Comparison of ENCODE assay signal across 23 cellular contexts in genomic region chr17:81575836-81576235, GRCh38. TPM values are rescaled to one million over a fixed set of nuclear protein-coding genes. Genes with fewer than 3 reads are reported as not detected.
DNase-seq lines count a peak whose midpoint lies in the region; ATAC-seq, FAIRE-seq and TF ChIP-seq lines count a peak whose summit lies in the region.
"Had no signal": no experiment of that assay in that cellular context is flagged by ENCODE, and none has a peak within 500 bp of the region (broad histone marks: within the 10 kb centered on the region; RNA-seq: fewer than 3 reads in every experiment).

No MANE protein-coding gene starts in this region.

- no peak overlapping the region for H2AFZ ChIP-seq in HepG2 (ENCODE audit: low read length)

- TF ChIP-seq POLR2A in HepG2 (IDR thresholded peaks at IDR 0.05; ENCODE audit: insufficient read depth in 1 of 2, low read depth in 2 of 2, low read length in 2 of 2): no peak
- no peak for TF ChIP-seq POLR2A in spleen (IDR thresholded peaks at IDR 0.05)

- no peaks in the 10 kb centered on the region for H3K27me3 Mint-ChIP-seq in Calu3 (ENCODE audit: unreplicated experiment)
- H3K27me3 Mint-ChIP-seq: central memory CD8-positive, alpha-beta T cell; naive thymus-derived CD8-positive, alpha-beta T cell; T-cell had no signal

- no peak for TF ChIP-seq CTCF in 22Rv1 (IDR thresholded peaks at IDR 0.05)
- no peak for TF ChIP-seq CTCF in Calu3 (IDR thresholded peaks at IDR 0.05; ENCODE audit: unreplicated experiment)
- TF ChIP-seq CTCF in HepG2 (CRISPR knock-in tag; IDR thresholded peaks at IDR 0.05): no peak
- TF ChIP-seq CTCF in upper lobe of right lung (IDR thresholded peaks at IDR 0.05): no peak
- no peak for TF ChIP-seq CTCF in spleen (IDR thresholded peaks at IDR 0.05 in 8 of 11, conservative IDR thresholded peaks at IDR 0.05 in 3 of 11)

- H4K20me1 ChIP-seq in HepG2 (ENCODE audit: insufficient read depth, low read length): no peaks in the 10 kb centered on the region; the same call in 1 of the 2 replicates

- H3K79me2 ChIP-seq in HepG2 (ENCODE audit: insufficient read depth, low read length): peaks cover 14% of the 10 kb centered on the region

- TF ChIP-seq RAD21 in HepG2 (CRISPR knock-in tag; IDR thresholded peaks at IDR 0.05): no peak

- peaks cover 39% of the 10 kb centered on the region for H3K4me1 Mint-ChIP-seq in Calu3 (ENCODE audit: low read depth, unreplicated experiment)

- H3K9ac ChIP-seq in HepG2 (ENCODE audit: insufficient read depth, low read depth, low read length): peak overlapping the region; percentile 63
- H3K9ac ChIP-seq: BLaER1 treated with 17β-estradiol and CSF1 and Interleukin-3, amounts not matched to agents 10 nM and 100 nM had no signal

- H3K36me3 Mint-ChIP-seq in Calu3 (ENCODE audit: insufficient read depth, unreplicated experiment): peaks cover 69% of the 10 kb centered on the region

- TF ChIP-seq EP300 in HepG2 (IDR thresholded peaks at IDR 0.05; ENCODE audit: low read depth in 2 of 2, low read length in 2 of 2): no peak
- TF ChIP-seq EP300 in HepG2 (CRISPR knock-in tag; IDR thresholded peaks at IDR 0.05; ENCODE audit: borderline replicate concordance): no peak

- H3K27me3 ChIP-seq in SJSA1 (replicated peaks) (no peaks in the 10 kb centered on the region), HepG2 (ENCODE audit: control insufficient read depth in 1 of 2, insufficient read depth in 2 of 2, low read length in 2 of 2) (no peaks in the 10 kb centered on the region), upper lobe of right lung (no peaks in the 10 kb centered on the region), spleen (replicated peaks in 1 of 7) (no peaks in the 10 kb centered on the region)
- H3K27me3 ChIP-seq: BLaER1 treated with 17β-estradiol and CSF1 and Interleukin-3, amounts not matched to agents 10 nM and 100 nM; upper lobe of left lung had no signal

- CTCF ChIA-PET in Calu3 (lab: Charles Lee) (no interaction called here), HepG2 (lab: Yijun Ruan, JAX; ENCODE audit: low intra/inter-chr PET ratio, low total read pairs) (no interaction called here)

- peak overlapping the region; percentile 57 for H3K27ac ChIP-seq in 22Rv1
- peak overlapping the region; percentile 24; the same call in 1 of the 2 replicates for H3K27ac ChIP-seq in SJSA1
- H3K27ac ChIP-seq in HepG2 (ENCODE audit: extremely low read length, insufficient read depth, low read length): peak overlapping the region; percentile 77
- no peak overlapping the region for H3K27ac ChIP-seq in upper lobe of right lung
- no peak overlapping the region for H3K27ac ChIP-seq in spleen
- H3K27ac ChIP-seq: BLaER1 treated with 17β-estradiol and CSF1 and Interleukin-3, amounts not matched to agents 10 nM and 100 nM; upper lobe of left lung had no signal

- H3K4me1 ChIP-seq in SJSA1 (replicated peaks) (peaks cover 58% of the 10 kb centered on the region), HepG2 (ENCODE audit: insufficient read depth, low read length) (peaks cover 34% of the 10 kb centered on the region), upper lobe of right lung (no peaks in the 10 kb centered on the region), spleen (peaks cover 0 to 46% (median 14%) of the 10 kb centered on the region in 6 donors)
- H3K4me1 ChIP-seq: BLaER1 treated with 17β-estradiol and CSF1 and Interleukin-3, amounts not matched to agents 10 nM and 100 nM had no signal

- H3K9me3 ChIP-seq in SJSA1 (replicated peaks) (no peaks in the 10 kb centered on the region), HepG2 (ENCODE audit: low read length) (no peaks in the 10 kb centered on the region), upper lobe of right lung (no peaks in the 10 kb centered on the region), spleen (no peaks in the 10 kb centered on the region)
- H3K9me3 ChIP-seq: BLaER1 treated with 17β-estradiol and CSF1 and Interleukin-3, amounts not matched to agents 10 nM and 100 nM; upper lobe of left lung had no signal

- peak overlapping the region; percentile 89 for H3K27ac Mint-ChIP-seq in Calu3 (ENCODE audit: unreplicated experiment)
- H3K27ac Mint-ChIP-seq: T-cell had no signal

- FAIRE-seq in HepG2 (lab: Jason Lieb, UNC): peak; percentile 74
- FAIRE-seq: HTR-8/SVneo had no signal

- peak overlapping the region; percentile 71 for H3K4me2 ChIP-seq in HepG2 (ENCODE audit: low read depth, low read length)
- H3K4me2 ChIP-seq: BLaER1 treated with 17β-estradiol and CSF1 and Interleukin-3, amounts not matched to agents 10 nM and 100 nM had no signal

- peak overlapping the region; percentile 58 for H3K4me3 Mint-ChIP-seq in Calu3 (ENCODE audit: low read depth, unreplicated experiment)
- H3K4me3 Mint-ChIP-seq: central memory CD8-positive, alpha-beta T cell; naive thymus-derived CD8-positive, alpha-beta T cell; T-cell had no signal

- in situ Hi-C loops in HepG2 (cut with HindIII; ENCODE audit: extremely low pct_ligation_motif_present, low pct_unique_long_range_greater_than_20kb): no loop called here

- no peaks in the 10 kb centered on the region for H3K9me3 Mint-ChIP-seq in Calu3 (ENCODE audit: low read depth, unreplicated experiment)
- H3K9me3 Mint-ChIP-seq: central memory CD8-positive, alpha-beta T cell; naive thymus-derived CD8-positive, alpha-beta T cell; T-cell had no signal

- ATAC-seq in HepG2: no peak
- ATAC-seq in upper lobe of right lung: no peak
- ATAC-seq in GM21619 (IDR thresholded peaks at IDR 0.05; ENCODE audit: unreplicated experiment): no peak
- ATAC-seq: naive thymus-derived CD8-positive, alpha-beta T cell; T-cell had no signal

- no peak overlapping the region for H3K4me3 ChIP-seq in SJSA1
- peak overlapping the region in 1 of 3 experiments; percentile 56; a peak in 1 of 6 replicates for H3K4me3 ChIP-seq in HepG2 (replicated peaks in 1 of 3; ENCODE audit: insufficient read depth in 1 of 3, low read depth in 2 of 3, low read length in 3 of 3)
- H3K4me3 ChIP-seq in upper lobe of right lung: no peak overlapping the region
- no peak overlapping the region for H3K4me3 ChIP-seq in spleen
- H3K4me3 ChIP-seq: BLaER1 treated with 17β-estradiol and CSF1 and Interleukin-3, amounts not matched to agents 10 nM and 100 nM; upper lobe of left lung had no signal

- DNase-seq in Calu3 (no peak), SJSA1 (ENCODE audit: low read depth in 1 of 2, low spot score in 2 of 2) (no peak), HepG2 (ENCODE audit: low spot score) (peak; percentile 59), upper lobe of right lung (no peak), NCI-H748 treated with DMSO at 0.1 percent for 48 hours (lab: John Stamatoyannopoulos, UW) (no peak), spleen (no peak)
- DNase-seq: activated CD4-positive, CD25-positive, alpha-beta regulatory T cell; activated naive CD4-positive, alpha-beta T cell treated with anti-CD3 and anti-CD28 coated beads, Interleukin-2, amount 50 U/mL, for 16 hours; anterior cingulate cortex; Karpas-422; midbrain; naive thymus-derived CD8-positive, alpha-beta T cell; nucleus accumbens; stimulated activated CD4-positive, alpha-beta T cell treated with anti-CD3 and anti-CD28 coated beads, Interleukin-2, amount 100 ng/mL, for 24 hours; T-cell; upper lobe of left lung had no signal

- intact Hi-C loops in Calu3 (cut with micrococcal nuclease; ENCODE audit: unreplicated experiment): no loop called here
- intact Hi-C loops in HepG2 (cut with micrococcal nuclease; ENCODE audit: unreplicated experiment): loop anchor here (2.0 kb wide), 1 partner anchor 23 kb away; the partner anchor contains the start of gene FAAP100
- intact Hi-C loops in upper lobe of right lung (cut with DNase I): no loop called here
- intact Hi-C loops in spleen (cut with DNase I; ENCODE audit: low total_unique reads): no loop called here

- no TSS peak for BruUV-seq in Calu3 (replicated peaks; lab: Mats Ljungman, UMichigan)
- BruUV-seq in HepG2 (replicated peaks; lab: Mats Ljungman, UMichigan): no TSS peak

- WGBS in HepG2 (ENCODE audit: low lambda C conversion rate): 59% methylated on average over 3 of the region's 3 CpGs
- WGBS in spleen, 5 donors: 90 to 97% (median 93%) methylated on average over 3 of the region's 3 CpGs

- POLR2A ChIA-PET in HepG2 (lab: Yijun Ruan, JAX): interaction anchor here (1.0 to 3.4 kb wide), 2 partner anchors 23 to 62 kb away, joined by 3 to 17 read pairs; partner anchors contain the start of gene FAAP100

- H3K36me3 ChIP-seq in SJSA1: peaks cover 88% of the 10 kb centered on the region
- peaks cover 23 to 55% of the 10 kb centered on the region in 2 experiments for H3K36me3 ChIP-seq in HepG2 (replicated peaks in 1 of 2; ENCODE audit: control insufficient read depth in 1 of 2, insufficient read depth in 2 of 2, low read length in 2 of 2)
- H3K36me3 ChIP-seq in upper lobe of right lung: peaks cover 69% of the 10 kb centered on the region
- H3K36me3 ChIP-seq in spleen: peaks cover 3 to 100% (median 51%) of the 10 kb centered on the region in 6 donors

RNA-seq across cellular contexts. Expression of gene FAAP100, which starts 23.7 kb away (rescaled TPM):
- 39.4 and 39.7 TPM in 2 replicates for total RNA-seq in Calu3 (2022)
- 26.0 and 28.1 TPM in 2 replicates for total RNA-seq in SJSA1 (2014; rRNA removed; shearing (Covaris generic))
- 13.9 and 20.8 TPM in 2 replicates for total RNA-seq in HepG2 (2016; rRNA removed; fragmentation: Illumina TruSeq; extraction: Trizol)
- 10.4 and 11.2 TPM in 2 replicates for total RNA-seq in HepG2 (2016; cell fraction: cytosol; rRNA removed; fragmentation: Illumina TruSeq; extraction: Trizol; ENCODE audit: low read depth)
- 11.4 and 20.4 TPM in 2 replicates for total RNA-seq in HepG2 (2016; cell fraction: insoluble cytoplasmic fraction; rRNA removed; fragmentation: Illumina TruSeq; extraction: Trizol)
- total RNA-seq in HepG2 (2016; cell fraction: membrane; rRNA removed; fragmentation: Illumina TruSeq; extraction: Trizol): 23.6 and 25.4 TPM in 2 replicates
- 19.0 and 22.7 TPM in 2 replicates for total RNA-seq in HepG2 (2016; cell fraction: nucleus; rRNA removed; fragmentation: Illumina TruSeq; extraction: Trizol)
- polyA plus RNA-seq in HepG2 (2011; rRNA removed): 7.6 and 11.1 TPM in 2 replicates
- polyA plus RNA-seq in HepG2 (2011; cell fraction: cytosol; rRNA removed): 6.5 and 11.8 TPM in 2 replicates
- 37.4 and 38.6 TPM in 2 replicates for polyA plus RNA-seq in HepG2 (2011; cell fraction: nucleus; rRNA removed)
- 9.3 and 10.7 TPM in 2 replicates for polyA plus RNA-seq in HepG2 (2012)
- 6.1 and 6.4 TPM in 2 replicates for polyA plus RNA-seq in HepG2 (2016; cell fraction: cytosol; fragmentation: Illumina TruSeq; extraction: Trizol; ENCODE audit: low read depth)
- polyA plus RNA-seq in HepG2 (2016; cell fraction: insoluble cytoplasmic fraction; fragmentation: Illumina TruSeq; extraction: Trizol; ENCODE audit: low read depth): 13.7 and 17.1 TPM in 2 replicates
- polyA plus RNA-seq in HepG2 (2016; cell fraction: membrane; fragmentation: Illumina TruSeq; extraction: Trizol; ENCODE audit: low read depth): 14.4 and 16.7 TPM in 2 replicates
- polyA plus RNA-seq in HepG2 (2016; cell fraction: nucleus; fragmentation: Illumina TruSeq; extraction: Trizol; ENCODE audit: insufficient read depth, low read depth): 43.7 and 45.9 TPM in 2 replicates
- 13.6 and 27.9 TPM in 2 replicates for polyA minus RNA-seq in HepG2 (2011; rRNA and poly(A)+ RNA removed; ENCODE audit: low replicate concordance)
- 7.7 and 8.2 TPM in 2 replicates for polyA minus RNA-seq in HepG2 (2011; cell fraction: cytosol; rRNA and poly(A)+ RNA removed)
- polyA minus RNA-seq in HepG2 (2011; cell fraction: nucleus; rRNA and poly(A)+ RNA removed): 22.8 and 26.2 TPM in 2 replicates
- 27.3 TPM for total RNA-seq in upper lobe of right lung
- total RNA-seq in spleen: 10 to 100 TPM; 36.8 to 59.2 (median 50.2) TPM
- 10 to 100 TPM; 32.2 to 77.2 (median 52.0) TPM for polyA plus RNA-seq in spleen

RNA-seq across cellular contexts. Expression of gene FSCN2, which starts 47.7 kb away (rescaled TPM):
- total RNA-seq in Calu3 (2022): 5.5 and 7.0 TPM in 2 replicates
- 0.61 and 1.4 TPM in 2 replicates for total RNA-seq in SJSA1 (2014; rRNA removed; shearing (Covaris generic))
- not detected in 2 replicates for total RNA-seq in HepG2 (2016; rRNA removed; fragmentation: Illumina TruSeq; extraction: Trizol)
- total RNA-seq in HepG2 (2016; cell fraction: cytosol; rRNA removed; fragmentation: Illumina TruSeq; extraction: Trizol; ENCODE audit: low read depth): not detected in 2 replicates
- not detected in 2 replicates for total RNA-seq in HepG2 (2016; cell fraction: insoluble cytoplasmic fraction; rRNA removed; fragmentation: Illumina TruSeq; extraction: Trizol)
- total RNA-seq in HepG2 (2016; cell fraction: membrane; rRNA removed; fragmentation: Illumina TruSeq; extraction: Trizol): not detected in 2 replicates
- total RNA-seq in HepG2 (2016; cell fraction: nucleus; rRNA removed; fragmentation: Illumina TruSeq; extraction: Trizol): not detected in 2 replicates
- 0.09 and 0.31 TPM in 2 replicates for polyA plus RNA-seq in HepG2 (2011; rRNA removed)
- 0.17 TPM in 2 replicates for polyA plus RNA-seq in HepG2 (2011; cell fraction: cytosol; rRNA removed)
- polyA plus RNA-seq in HepG2 (2011; cell fraction: nucleus; rRNA removed): 2.2 and 2.8 TPM in 2 replicates
- 0.11 and 0.17 TPM in 2 replicates for polyA plus RNA-seq in HepG2 (2012)
- not detected in 2 replicates for polyA plus RNA-seq in HepG2 (2016; cell fraction: cytosol; fragmentation: Illumina TruSeq; extraction: Trizol; ENCODE audit: low read depth)
- not detected in 2 replicates for polyA plus RNA-seq in HepG2 (2016; cell fraction: insoluble cytoplasmic fraction; fragmentation: Illumina TruSeq; extraction: Trizol; ENCODE audit: low read depth)
- polyA plus RNA-seq in HepG2 (2016; cell fraction: membrane; fragmentation: Illumina TruSeq; extraction: Trizol; ENCODE audit: low read depth): not detected in 2 replicates
- not detected in 2 replicates for polyA plus RNA-seq in HepG2 (2016; cell fraction: nucleus; fragmentation: Illumina TruSeq; extraction: Trizol; ENCODE audit: insufficient read depth, low read depth)
- polyA minus RNA-seq in HepG2 (2011; rRNA and poly(A)+ RNA removed; ENCODE audit: low replicate concordance): 1.5 and 1.9 TPM in 2 replicates
- not detected in 2 replicates for polyA minus RNA-seq in HepG2 (2011; cell fraction: cytosol; rRNA and poly(A)+ RNA removed)
- 0.75 and 0.77 TPM in 2 replicates for polyA minus RNA-seq in HepG2 (2011; cell fraction: nucleus; rRNA and poly(A)+ RNA removed)
- total RNA-seq in upper lobe of right lung: 3.6 TPM
- 1 to 10 TPM; 1.2 to 4.0 (median 2.8) TPM for total RNA-seq in spleen
- 1 to 10 TPM in 1 of 3 donors, under 1 TPM in 2; 0.41 to 2.6 (median 0.76) TPM for polyA plus RNA-seq in spleen
- polyA plus RNA-seq: keratinocyte; liver; naive thymus-derived CD8-positive, alpha-beta T cell had no signal

Comparison
In these comparisons a context has a peak if more than half of its experiments do, and no peak if none do; other contexts are left out.
1. H3K27ac ChIP-seq: peak in 22Rv1 (single experiment), SJSA1 (single experiment) and HepG2 (single experiment); none in upper lobe of right lung (single experiment) and spleen (0 of 8).